ENCODE assay signal across 1 cellular context in genomic region chr14:68520637-68521556, GRCh38.
TF ChIP-seq lines count a peak whose summit lies in the region.

No MANE protein-coding gene starts in this region.

TF ChIP-seq in HEK293, 187 proteins besides CTCF, POLR2A, EP300 and RAD21 (continued from another document):
- TF ChIP-seq PRDM10 (tag by site-specific recombination; IDR thresholded peaks at IDR 0.05) (no peak), SCRT2 (tag by site-specific recombination; IDR thresholded peaks at IDR 0.05) (peak; percentile 72), ZNF132 (tag by site-specific recombination; IDR thresholded peaks at IDR 0.05; ENCODE audit: borderline replicate concordance) (no peak), REST (tag by site-specific recombination; IDR thresholded peaks at IDR 0.05) (no peak), WT1 (tag by site-specific recombination; IDR thresholded peaks at IDR 0.05) (0 out of 2 replicates have a peak, but pooled peaks have one; percentile 22), ZNF629 (tag by site-specific recombination; IDR thresholded peaks at IDR 0.05) (peak; percentile 43; the same call in 1 of the 2 replicates), ZNF211 (tag by site-specific recombination; IDR thresholded peaks at IDR 0.05; ENCODE audit: low read depth) (no peak)
